15 cellular contexts compared by ENCODE assay signal in genomic region chr12:92259291-92259690, GRCh38.
DNase-seq lines count a peak whose midpoint lies in the region; ATAC-seq and TF ChIP-seq lines count a peak whose summit lies in the region.
"Had no signal": no experiment of that assay in that cellular context is flagged by ENCODE, and none has a peak within 500 bp of the region (broad histone marks: within the 10 kb centered on the region; RNA-seq: fewer than 3 reads in every experiment).

No MANE protein-coding gene starts in this region.

- peak overlapping the region; percentile 30 for H3K4me3 ChIP-seq in Loucy (ENCODE audit: low read length, poor library complexity, severe bottlenecking)

- H3K4me3 Mint-ChIP-seq in activated CD8-positive, alpha-beta T cell treated with anti-CD3 and anti-CD28 coated beads for 36 hours, result no peak overlapping the region
- H3K4me3 Mint-ChIP-seq in activated CD8-positive, alpha-beta T cell treated with anti-CD3 and anti-CD28 coated beads, Interleukin-2, amount 10 ng/mL, durations not matched to agents 7 days and 5 days, result no peak overlapping the region
- H3K4me3 Mint-ChIP-seq in activated T-helper 2 cell treated with anti-CD3 and anti-CD28 coated beads, Interferon-gamma antibody, Interleukin-2, Interleukin-4, amounts not matched to agents 10 μg/mL and 5 μg/mL and 100 μg/mL, durations not matched to agents 14 hours and 24 hours and 36 hours (ENCODE audit: low read depth), result peak overlapping the region; percentile 39
- H3K4me3 Mint-ChIP-seq in naive thymus-derived CD8-positive, alpha-beta T cell, result peak overlapping the region in 7 of 10 donors; percentile 28 to 55 (median 43)

- H3K36me3 Mint-ChIP-seq in activated CD8-positive, alpha-beta T cell treated with anti-CD3 and anti-CD28 coated beads for 36 hours (ENCODE audit: low read depth), result no peaks in the 10 kb centered on the region
- H3K36me3 Mint-ChIP-seq in activated CD8-positive, alpha-beta T cell treated with anti-CD3 and anti-CD28 coated beads, Interleukin-2, amount 10 ng/mL, durations not matched to agents 7 days and 5 days (ENCODE audit: low read depth), result peaks cover 4% of the 10 kb centered on the region
- peaks cover 7% of the 10 kb centered on the region for H3K36me3 Mint-ChIP-seq in activated T-helper 2 cell treated with anti-CD3 and anti-CD28 coated beads, Interferon-gamma antibody, Interleukin-2, Interleukin-4, amounts not matched to agents 10 μg/mL and 5 μg/mL and 100 μg/mL, durations not matched to agents 14 hours and 24 hours and 36 hours (ENCODE audit: low read depth)
- peaks cover 0 to 2% (median 0%) of the 10 kb centered on the region in 3 donors for H3K36me3 Mint-ChIP-seq in naive thymus-derived CD8-positive, alpha-beta T cell

- TF ChIP-seq CTCF in activated CD8-positive, alpha-beta T cell treated with anti-CD3 and anti-CD28 coated beads for 36 hours (IDR thresholded peaks at IDR 0.05), result no peak
- no peak for TF ChIP-seq CTCF in Loucy (conservative IDR thresholded peaks at IDR 0.05; ENCODE audit: low read length)

- H3K4me1 ChIP-seq in Loucy (ENCODE audit: insufficient read depth, low read length, poor library complexity, severe bottlenecking), result peaks cover 21% of the 10 kb centered on the region

- H3K79me2 ChIP-seq in Loucy (ENCODE audit: insufficient read depth, low read length), result no peaks in the 10 kb centered on the region

- no peak for DNase-seq in activated CD8-positive, alpha-beta T cell treated with anti-CD3 and anti-CD28 coated beads for 36 hours
- no peak for DNase-seq in activated CD8-positive, alpha-beta T cell treated with anti-CD3 and anti-CD28 coated beads, Interleukin-2, amount 10 ng/mL, durations not matched to agents 7 days and 5 days
- no peak for DNase-seq in activated T-helper 2 cell treated with anti-CD3 and anti-CD28 coated beads, Interferon-gamma antibody, Interleukin-2, Interleukin-4, amounts not matched to agents 10 μg/mL and 5 μg/mL and 100 μg/mL, durations not matched to agents 14 hours and 24 hours and 36 hours (ENCODE audit: low spot score)
- no peak for DNase-seq in naive thymus-derived CD8-positive, alpha-beta T cell
- no peak for DNase-seq in DMS53 (lab: John Stamatoyannopoulos, UW)
- no peak for DNase-seq in NCI-H524 (lab: John Stamatoyannopoulos, UW)
- DNase-seq: ACHN, DND-41, Kasumi-1, NCI-H1105, NCI-H1694, NCI-H2107, NCI-H2227 treated with DMSO at 0.1 percent for 48 hours, NCI-H524 treated with DMSO at 0.1 percent for 48 hours had no signal

- H3K9ac ChIP-seq in Loucy (ENCODE audit: low read depth, low read length, poor library complexity, severe bottlenecking), result peak overlapping the region; percentile 18

- H3F3A ChIP-seq in Loucy (ENCODE audit: low read depth), result 0 out of 2 replicates have a peak, but pooled peaks cover 5% of the 10 kb centered on the region

- CTCF ChIA-PET in activated CD8-positive, alpha-beta T cell treated with anti-CD3 and anti-CD28 coated beads for 36 hours (lab: Charles Lee), result interaction anchor here (0.7 kb wide), 1 partner anchor 38 kb away, joined by 3 read pairs; no protein-coding TSS in a partner anchor
- CTCF ChIA-PET in activated CD8-positive, alpha-beta T cell treated with anti-CD3 and anti-CD28 coated beads, Interleukin-2, amount 10 ng/mL, durations not matched to agents 7 days and 5 days (lab: Charles Lee), result interaction anchor here (0.9 kb wide), 1 partner anchor 149 kb away, joined by 3 read pairs; no protein-coding TSS in a partner anchor

- no peaks in the 10 kb centered on the region for H3K27me3 ChIP-seq in Loucy (ENCODE audit: insufficient read depth, low read length, poor library complexity, severe bottlenecking)

- no peaks in the 10 kb centered on the region for H3K9me2 ChIP-seq in Loucy (replicated peaks; ENCODE audit: low read depth, low read length)

- peak overlapping the region; percentile 43 for H2AFZ ChIP-seq in Loucy (ENCODE audit: low read length)

- H3K9me3 ChIP-seq in Loucy (ENCODE audit: insufficient read depth, low read depth, low read length), result no peaks in the 10 kb centered on the region

- H3K4me1 Mint-ChIP-seq in activated CD8-positive, alpha-beta T cell treated with anti-CD3 and anti-CD28 coated beads for 36 hours (ENCODE audit: low read depth), result peaks cover 19% of the 10 kb centered on the region
- peaks cover 7% of the 10 kb centered on the region for H3K4me1 Mint-ChIP-seq in activated CD8-positive, alpha-beta T cell treated with anti-CD3 and anti-CD28 coated beads, Interleukin-2, amount 10 ng/mL, durations not matched to agents 7 days and 5 days (ENCODE audit: low read depth)
- peaks cover 25% of the 10 kb centered on the region for H3K4me1 Mint-ChIP-seq in activated T-helper 2 cell treated with anti-CD3 and anti-CD28 coated beads, Interferon-gamma antibody, Interleukin-2, Interleukin-4, amounts not matched to agents 10 μg/mL and 5 μg/mL and 100 μg/mL, durations not matched to agents 14 hours and 24 hours and 36 hours (ENCODE audit: low read depth)
- peaks cover 12 to 46% (median 28%) of the 10 kb centered on the region in 4 donors for H3K4me1 Mint-ChIP-seq in naive thymus-derived CD8-positive, alpha-beta T cell

- no peaks in the 10 kb centered on the region for H3K9me3 Mint-ChIP-seq in activated CD8-positive, alpha-beta T cell treated with anti-CD3 and anti-CD28 coated beads for 36 hours
- peaks cover 4% of the 10 kb centered on the region for H3K9me3 Mint-ChIP-seq in activated CD8-positive, alpha-beta T cell treated with anti-CD3 and anti-CD28 coated beads, Interleukin-2, amount 10 ng/mL, durations not matched to agents 7 days and 5 days (ENCODE audit: insufficient read depth)
- peaks cover 22% of the 10 kb centered on the region for H3K9me3 Mint-ChIP-seq in activated T-helper 2 cell treated with anti-CD3 and anti-CD28 coated beads, Interferon-gamma antibody, Interleukin-2, Interleukin-4, amounts not matched to agents 10 μg/mL and 5 μg/mL and 100 μg/mL, durations not matched to agents 14 hours and 24 hours and 36 hours
- peaks cover 0 to 14% (median under 1%) of the 10 kb centered on the region in 9 donors for H3K9me3 Mint-ChIP-seq in naive thymus-derived CD8-positive, alpha-beta T cell

- POLR2A ChIA-PET in activated CD8-positive, alpha-beta T cell treated with anti-CD3 and anti-CD28 coated beads for 36 hours (lab: Charles Lee), result interaction anchor here (1.2 kb wide), 1 partner anchor 11 kb away, joined by 4 read pairs; no protein-coding TSS in a partner anchor
- POLR2A ChIA-PET in activated CD8-positive, alpha-beta T cell treated with anti-CD3 and anti-CD28 coated beads, Interleukin-2, amount 10 ng/mL, durations not matched to agents 7 days and 5 days (lab: Charles Lee), result no interaction called here
- POLR2A ChIA-PET in naive thymus-derived CD8-positive, alpha-beta T cell (lab: Charles Lee), result no interaction called here

- no peaks in the 10 kb centered on the region for H3K36me3 ChIP-seq in Loucy (ENCODE audit: insufficient read depth, low read length)

- intact Hi-C loops in activated CD8-positive, alpha-beta T cell treated with anti-CD3 and anti-CD28 coated beads for 36 hours (cut with micrococcal nuclease), result no loop called here
- intact Hi-C loops in activated T-helper 2 cell treated with anti-CD3 and anti-CD28 coated beads, Interferon-gamma antibody, Interleukin-2, Interleukin-4, amounts not matched to agents 10 μg/mL and 5 μg/mL and 100 μg/mL, durations not matched to agents 14 hours and 24 hours and 36 hours (cut with micrococcal nuclease), result no loop called here

- peak overlapping the region; percentile 51 for H3K4me2 ChIP-seq in Loucy (ENCODE audit: low read depth, low read length, poor library complexity, severe bottlenecking)

- peak overlapping the region; percentile 48 for H3K27ac Mint-ChIP-seq in activated CD8-positive, alpha-beta T cell treated with anti-CD3 and anti-CD28 coated beads for 36 hours
- H3K27ac Mint-ChIP-seq in activated CD8-positive, alpha-beta T cell treated with anti-CD3 and anti-CD28 coated beads, Interleukin-2, amount 10 ng/mL, durations not matched to agents 7 days and 5 days, result no peak overlapping the region
- H3K27ac Mint-ChIP-seq in activated T-helper 2 cell treated with anti-CD3 and anti-CD28 coated beads, Interferon-gamma antibody, Interleukin-2, Interleukin-4, amounts not matched to agents 10 μg/mL and 5 μg/mL and 100 μg/mL, durations not matched to agents 14 hours and 24 hours and 36 hours, result peak overlapping the region; percentile 74
- peak overlapping the region; percentile 7 to 88 (median 67) for H3K27ac Mint-ChIP-seq in naive thymus-derived CD8-positive, alpha-beta T cell

- no peak for ATAC-seq in activated CD8-positive, alpha-beta T cell treated with anti-CD3 and anti-CD28 coated beads for 36 hours
- no peak for ATAC-seq in activated CD8-positive, alpha-beta T cell treated with anti-CD3 and anti-CD28 coated beads, Interleukin-2, amount 10 ng/mL, durations not matched to agents 7 days and 5 days
- no peak for ATAC-seq in naive thymus-derived CD8-positive, alpha-beta T cell

- no peaks in the 10 kb centered on the region for H3K27me3 Mint-ChIP-seq in activated CD8-positive, alpha-beta T cell treated with anti-CD3 and anti-CD28 coated beads for 36 hours
- no peaks in the 10 kb centered on the region for H3K27me3 Mint-ChIP-seq in activated CD8-positive, alpha-beta T cell treated with anti-CD3 and anti-CD28 coated beads, Interleukin-2, amount 10 ng/mL, durations not matched to agents 7 days and 5 days (ENCODE audit: low read depth)
- H3K27me3 Mint-ChIP-seq in activated T-helper 2 cell treated with anti-CD3 and anti-CD28 coated beads, Interferon-gamma antibody, Interleukin-2, Interleukin-4, amounts not matched to agents 10 μg/mL and 5 μg/mL and 100 μg/mL, durations not matched to agents 14 hours and 24 hours and 36 hours (ENCODE audit: low read depth), result no peaks in the 10 kb centered on the region
- no peaks in the 10 kb centered on the region for H3K27me3 Mint-ChIP-seq in naive thymus-derived CD8-positive, alpha-beta T cell

- no peaks in the 10 kb centered on the region for H4K20me1 ChIP-seq in Loucy (ENCODE audit: insufficient read depth, low read length, poor library complexity, severe bottlenecking)

Comparison
In these comparisons a context has a peak if more than half of its experiments do, and no peak if none do; other contexts are left out.
1. H3K4me3 Mint-ChIP-seq: peak in activated T-helper 2 cell treated with anti-CD3 and anti-CD28 coated beads, Interferon-gamma antibody, Interleukin-2, Interleukin-4, amounts not matched to agents 10 μg/mL and 5 μg/mL and 100 μg/mL, durations not matched to agents 14 hours and 24 hours and 36 hours (single experiment) and naive thymus-derived CD8-positive, alpha-beta T cell (7 of 10); none in activated CD8-positive, alpha-beta T cell treated with anti-CD3 and anti-CD28 coated beads for 36 hours (single experiment) and activated CD8-positive, alpha-beta T cell treated with anti-CD3 and anti-CD28 coated beads, Interleukin-2, amount 10 ng/mL, durations not matched to agents 7 days and 5 days (single experiment).